ENCODE assay signal across 32 cellular contexts in the genomic region with DNA sequence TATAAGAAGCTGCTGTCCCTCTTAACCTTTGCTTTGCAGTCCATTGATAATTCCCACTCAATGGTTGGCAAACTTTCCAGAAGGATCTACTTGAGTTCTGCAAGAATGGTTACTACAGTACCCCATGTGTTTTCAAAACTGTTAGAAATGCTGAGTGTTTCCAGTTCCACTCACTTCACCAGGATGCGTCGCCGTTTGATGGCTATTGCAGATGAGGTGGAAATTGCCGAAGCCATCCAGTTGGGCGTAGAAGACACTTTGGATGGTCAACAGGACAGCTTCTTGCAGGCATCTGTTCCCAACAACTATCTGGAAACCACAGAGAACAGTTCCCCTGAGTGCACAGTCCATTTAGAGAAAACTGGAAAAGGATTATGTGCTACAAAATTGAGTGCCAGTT.
"Had no signal": no experiment of that assay in that cellular context is flagged by ENCODE, and none has a peak within 500 bp of the region (broad histone marks: within the 10 kb centered on the region; RNA-seq: fewer than 3 reads in every experiment).

No MANE protein-coding gene starts in this region.

- H3K27ac Mint-ChIP-seq: activated CD4-positive, alpha-beta T cell treated with anti-CD3 and anti-CD28 coated beads, Interleukin-2, amount 10 ng/mL, durations not matched to agents 24 days and 14 days; activated CD8-positive, alpha-beta memory T cell treated with anti-CD3 and anti-CD28 coated beads, Interleukin-2, amount 10 ng/mL, durations not matched to agents 7 days and 5 days; activated T-helper 2 cell treated with anti-CD3 and anti-CD28 coated beads, Interferon-gamma antibody, Interleukin-2, Interleukin-4, amounts not matched to agents 10 μg/mL and 5 μg/mL and 100 μg/mL, durations not matched to agents 14 hours and 24 hours and 36 hours; brain; T-helper 1 cell treated with Interleukin-12 subunit alpha and Interleukin-12 subunit beta and Interleukin-4 antibody, amounts not matched to agents 30 μg/mL and 1 μg/mL, for 36 hours; WTC11 had no signal

- H3K4me3 Mint-ChIP-seq: activated CD4-positive, alpha-beta T cell treated with anti-CD3 and anti-CD28 coated beads, Interleukin-2, amount 10 ng/mL, durations not matched to agents 24 days and 14 days; activated CD8-positive, alpha-beta memory T cell treated with anti-CD3 and anti-CD28 coated beads, Interleukin-2, amount 10 ng/mL, durations not matched to agents 7 days and 5 days; activated naive CD4-positive, alpha-beta T cell treated with anti-CD3 and anti-CD28 coated beads, Interleukin-2, amount 10 ng/mL, durations not matched to agents 7 days and 5 days; brain; central memory CD8-positive, alpha-beta T cell; T-helper 1 cell treated with Interleukin-12 subunit alpha and Interleukin-12 subunit beta and Interleukin-4 antibody, amounts not matched to agents 30 μg/mL and 1 μg/mL, for 36 hours; WTC11 had no signal

- H3K4me1 ChIP-seq: SJSA1 had no signal

- H3K9me3 ChIP-seq: MG63, SJSA1 had no signal

- FAIRE-seq: astrocyte, RCC 7860 had no signal

- H3K4me1 Mint-ChIP-seq: activated CD8-positive, alpha-beta memory T cell treated with anti-CD3 and anti-CD28 coated beads, Interleukin-2, amount 10 ng/mL, durations not matched to agents 7 days and 5 days; brain; central memory CD8-positive, alpha-beta T cell; WTC11 had no signal

- H3K9me3 Mint-ChIP-seq: activated CD4-positive, alpha-beta T cell treated with anti-CD3 and anti-CD28 coated beads, Interleukin-2, amount 10 ng/mL, durations not matched to agents 24 days and 14 days; activated naive CD4-positive, alpha-beta T cell treated with anti-CD3 and anti-CD28 coated beads, Interleukin-2, amount 10 ng/mL, durations not matched to agents 7 days and 5 days; activated T-helper 2 cell treated with anti-CD3 and anti-CD28 coated beads, Interferon-gamma antibody, Interleukin-2, Interleukin-4, amounts not matched to agents 10 μg/mL and 5 μg/mL and 100 μg/mL, durations not matched to agents 14 hours and 24 hours and 36 hours; brain; central memory CD8-positive, alpha-beta T cell; T-helper 1 cell treated with Interleukin-12 subunit alpha and Interleukin-12 subunit beta and Interleukin-4 antibody, amounts not matched to agents 30 μg/mL and 1 μg/mL, for 36 hours; WTC11 had no signal

- ATAC-seq: activated CD8-positive, alpha-beta memory T cell treated with anti-CD3 and anti-CD28 coated beads, Interleukin-2, amount 10 ng/mL, durations not matched to agents 7 days and 5 days; PC-3; SK-N-SH treated with all-trans-retinoic acid at 6 μM for 48 hours; WTC11 had no signal

- H3K27ac ChIP-seq: SJSA1 had no signal

- DNase-seq: activated CD4-positive, alpha-beta T cell treated with anti-CD3 and anti-CD28 coated beads for 1 hour; activated CD4-positive, alpha-beta T cell treated with anti-CD3 and anti-CD28 coated beads, Interleukin-2, amount 10 ng/mL, durations not matched to agents 24 days and 14 days; activated CD4-positive, alpha-beta T cell treated with anti-CD3 and anti-CD28 coated beads, Interleukin-2, amount 50 U/mL, for 48 hours; activated CD8-positive, alpha-beta memory T cell treated with anti-CD3 and anti-CD28 coated beads, Interleukin-2, amount 10 ng/mL, durations not matched to agents 7 days and 5 days; activated gamma-delta T cell treated with Interleukin-2 at 50 U/mL for 16 hours; activated naive CD4-positive, alpha-beta T cell treated with anti-CD3 and anti-CD28 coated beads, Interleukin-2, amount 10 ng/mL, durations not matched to agents 7 days and 5 days; activated T-cell treated with anti-CD3 and anti-CD28 coated beads, Interleukin-2, amount 50 U/mL, for 48 hours; amygdala; MG63; MV-4-11; NCI-H1092 treated with DMSO at 0.1 percent for 48 hours; NCI-H1417 treated with DMSO at 0.1 percent for 48 hours; NCI-H1694; NCI-H2029 treated with DMSO at 0.1 percent for 48 hours; NCI-H345; NCI-H510A; NCI-H526 treated with DMSO at 0.1 percent for 48 hours; NCI-H82; NK-92 treated with Interleukin-12 subunit alpha and Interleukin-12 subunit beta, amount 100 ng/mL, for 24 hours; PC-3; SHP77; SW 1271; T-helper 9 cell had no signal

- H3K4me3 ChIP-seq: MG63, SJSA1 had no signal

- H3K27me3 ChIP-seq: MG63, SJSA1 had no signal

- H3K27me3 Mint-ChIP-seq: activated CD4-positive, alpha-beta T cell treated with anti-CD3 and anti-CD28 coated beads, Interleukin-2, amount 10 ng/mL, durations not matched to agents 24 days and 14 days; activated CD8-positive, alpha-beta memory T cell treated with anti-CD3 and anti-CD28 coated beads, Interleukin-2, amount 10 ng/mL, durations not matched to agents 7 days and 5 days; activated naive CD4-positive, alpha-beta T cell treated with anti-CD3 and anti-CD28 coated beads, Interleukin-2, amount 10 ng/mL, durations not matched to agents 7 days and 5 days; brain; central memory CD8-positive, alpha-beta T cell had no signal
